25 cellular contexts compared by ENCODE assay signal in genomic region chr17:36824678-36825091, GRCh38.
DNase-seq lines count a peak whose midpoint lies in the region; ATAC-seq, FAIRE-seq and TF ChIP-seq lines count a peak whose summit lies in the region.
"Had no signal": no experiment of that assay in that cellular context is flagged by ENCODE, and none has a peak within 500 bp of the region (broad histone marks: within the 10 kb centered on the region; RNA-seq: fewer than 3 reads in every experiment).

No MANE protein-coding gene starts in this region.

- ATAC-seq in GM19328 (IDR thresholded peaks at IDR 0.05; ENCODE audit: unreplicated experiment), result no peak
- ATAC-seq: activated CD8-positive, alpha-beta T cell treated with anti-CD3 and anti-CD28 coated beads for 36 hours; activated T-cell treated with anti-CD3 and anti-CD28 coated beads, Interleukin-2, amount 50 U/mL, for 4 hours; left lobe of liver had no signal

- no peak for TF ChIP-seq CTCF in fibroblast of villous mesenchyme (IDR thresholded peaks at IDR 0.05; ENCODE audit: insufficient read depth, low read depth, low read length)
- TF ChIP-seq CTCF in brain microvascular endothelial cell (IDR thresholded peaks at IDR 0.05; ENCODE audit: low read depth, low read length, missing control alignments), result no peak

- peaks cover 7% of the 10 kb centered on the region for H3K27me3 ChIP-seq in brain microvascular endothelial cell (replicated peaks)
- H3K27me3 ChIP-seq: thyroid gland had no signal

- TF ChIP-seq POLR2A in GM12892 (IDR thresholded peaks at IDR 0.05; ENCODE audit: low read depth, low read length), result no peak

- in situ Hi-C loops in brain microvascular endothelial cell (cut with HindIII; ENCODE audit: low pct_ligation_motif_present, low sequenced_read_pairs), result no loop called here

- DNase-seq in A172 (ENCODE audit: low spot score), result peak; percentile 17
- DNase-seq in H4 (ENCODE audit: low spot score), result peak; percentile 22
- peak; percentile 84 for DNase-seq in RPMI8226
- peak; percentile 3 for DNase-seq in fibroblast of villous mesenchyme (ENCODE audit: low read depth)
- no peak for DNase-seq in cerebellar nuclear complex (lab: John Stamatoyannopoulos, UW)
- DNase-seq in GM12892 (ENCODE audit: insufficient read length), result no peak
- no peak for DNase-seq in brain microvascular endothelial cell
- DNase-seq: activated CD4-positive, CD25-positive, alpha-beta regulatory T cell; activated CD8-positive, alpha-beta T cell treated with anti-CD3 and anti-CD28 coated beads for 36 hours; activated naive CD4-positive, alpha-beta T cell treated with Interleukin-2 at 50 U/mL for 16 hours; activated T-cell treated with anti-CD3 and anti-CD28 coated beads, Interleukin-2, amount 50 U/mL, for 4 hours; aorta; CD4-positive, alpha-beta T cell; effector CD8-positive, alpha-beta T cell; esophagus squamous epithelium; glutamatergic neuron; NCI-H1048; NCI-H2029 treated with DMSO at 0.1 percent for 48 hours; NCI-H510A; stimulated activated naive CD4-positive, alpha-beta T cell; T1000; thyroid gland had no signal

- no peak overlapping the region for H3K4me3 ChIP-seq in fibroblast of villous mesenchyme (ENCODE audit: low read depth, low read length)
- no peak overlapping the region for H3K4me3 ChIP-seq in brain microvascular endothelial cell (ENCODE audit: low read depth, low read length)
- H3K4me3 ChIP-seq: esophagus squamous epithelium, thyroid gland had no signal

- H3K36me3 ChIP-seq in brain microvascular endothelial cell (replicated peaks), result no peaks in the 10 kb centered on the region
- H3K36me3 ChIP-seq: esophagus squamous epithelium, thyroid gland had no signal

- H3K27ac ChIP-seq in brain microvascular endothelial cell, result no peak overlapping the region
- H3K27ac ChIP-seq: esophagus squamous epithelium, thyroid gland had no signal

- no peak for FAIRE-seq in GM12892 (lab: Jason Lieb, UNC)
- FAIRE-seq: RCC 7860 had no signal

Comparison
In these comparisons a context has a peak if more than half of its experiments do, and no peak if none do; other contexts are left out.
1. DNase-seq: peak in A172 (single experiment), H4 (single experiment), RPMI8226 (single experiment) and fibroblast of villous mesenchyme (single experiment); none in cerebellar nuclear complex (0 of 2), GM12892 (single experiment) and brain microvascular endothelial cell (single experiment).